ENCODE assay signal across 20 cellular contexts in genomic region chr9:21077842-21078241, GRCh38. TPM values are rescaled to one million over a fixed set of nuclear protein-coding genes. Genes with fewer than 3 reads are reported as not detected.
DNase-seq lines count a peak whose midpoint lies in the region; ATAC-seq, FAIRE-seq and TF ChIP-seq lines count a peak whose summit lies in the region.
"Had no signal": no experiment of that assay in that cellular context is flagged by ENCODE, and none has a peak within 500 bp of the region (broad histone marks: within the 10 kb centered on the region; RNA-seq: fewer than 3 reads in every experiment).

Gene IFNB1, minus strand, starts transcription at chr9:21077942. Its CDS starts 73 bp downstream, at chr9:21077869.

- H3F3A ChIP-seq in OCI-LY1 (ENCODE audit: insufficient read depth, low read length): no peaks in the 10 kb centered on the region

- H3K9me2 ChIP-seq in OCI-LY1 (ENCODE audit: low read depth, low read length): no peaks in the 10 kb centered on the region

- TF ChIP-seq EP300 in GM12878 (IDR thresholded peaks at IDR 0.05; ENCODE audit: borderline replicate concordance in 1 of 2, control insufficient read depth in 1 of 2, low read depth in 2 of 2, low read length in 2 of 2): no peak

- H4K20me1 ChIP-seq in OCI-LY1 (ENCODE audit: insufficient read depth, low read length): no peaks in the 10 kb centered on the region
- no peaks in the 10 kb centered on the region for H4K20me1 ChIP-seq in GM12878 (ENCODE audit: control insufficient read depth, insufficient read depth)

- in situ Hi-C loops in GM12878 (cut with MboI) (no loop called here), GM13977 (cut with MboI; ENCODE audit: low pct_unique_long_range_greater_than_20kb, low sequenced_read_pairs, unreplicated experiment) (no loop called here)

- RAD21 ChIA-PET in GM12878 (lab: Charles Lee; ENCODE audit: unreplicated experiment): interaction anchor here (1.9 to 2.4 kb wide), 2 partner anchors 28 to 33 kb away, joined by 10 to 22 read pairs; no protein-coding TSS in a partner anchor

- H3K27ac ChIP-seq in OCI-LY1 (ENCODE audit: low read depth, low read length, poor library complexity, severe bottlenecking) (no peak within 1 kb of the TSS), GM12878 (ENCODE audit: control insufficient read depth, insufficient read depth) (no peak within 1 kb of the TSS)
- H3K27ac ChIP-seq: C4-2B, SK-N-MC had no signal

- DNase-seq in activated naive CD8-positive, alpha-beta T cell treated with anti-CD3 and anti-CD28 coated beads for 36 hours: no peak
- DNase-seq in activated naive CD8-positive, alpha-beta T cell treated with anti-CD3 and anti-CD28 coated beads, Interleukin-2, amount 50 U/mL, for 24 hours: no peak
- DNase-seq in GM12878 (ENCODE audit: low read depth, low spot score): no peak
- no peak for DNase-seq in GM13977 (ENCODE audit: low spot score)
- DNase-seq in activated CD4-positive, alpha-beta memory T cell treated with anti-CD3 and anti-CD28 coated beads, Interleukin-2, amount 10 ng/mL, durations not matched to agents 7 days and 5 days: no peak
- no peak for DNase-seq in left lobe of liver (ENCODE audit: low spot score)
- DNase-seq: H7, NCI-H1048, NCI-H1436 treated with DMSO at 0.1 percent for 48 hours, NCI-H2029 treated with DMSO at 0.1 percent for 48 hours, NCI-H2171 treated with DMSO at 0.1 percent for 48 hours, NCI-H510A, NCI-H774, Right ventricle myocardium superior had no signal

- H3K4me2 ChIP-seq in OCI-LY1 (ENCODE audit: low read length) (no peak within 1 kb of the TSS), GM12878 (ENCODE audit: control insufficient read depth, insufficient read depth) (no peak within 1 kb of the TSS)

- POLR2A ChIA-PET in GM12878 (lab: Charles Lee): interaction anchor here (0.7 to 1.0 kb wide), 2 partner anchors 11 to 258 kb away, joined by 3 to 4 read pairs; no protein-coding TSS in a partner anchor
- POLR2A ChIA-PET in activated CD4-positive, alpha-beta memory T cell treated with anti-CD3 and anti-CD28 coated beads, Interleukin-2, amount 10 ng/mL, durations not matched to agents 7 days and 5 days (lab: Charles Lee): interaction anchor here (1.5 kb wide), 1 partner anchor 393 kb away, joined by 6 read pairs; the partner anchor contains the start of gene FOCAD

- H3K27ac Mint-ChIP-seq in activated naive CD8-positive, alpha-beta T cell treated with anti-CD3 and anti-CD28 coated beads for 36 hours: peak within 1 kb of the TSS; percentile 35
- no peak within 1 kb of the TSS for H3K27ac Mint-ChIP-seq in activated naive CD8-positive, alpha-beta T cell treated with anti-CD3 and anti-CD28 coated beads, Interleukin-2, amount 50 U/mL, for 24 hours
- no peak within 1 kb of the TSS for H3K27ac Mint-ChIP-seq in activated CD4-positive, alpha-beta memory T cell treated with anti-CD3 and anti-CD28 coated beads, Interleukin-2, amount 10 ng/mL, durations not matched to agents 7 days and 5 days

- SMC1A ChIA-PET in GM12878 (lab: Charles Lee; ENCODE audit: uncharacterized antibody, unreplicated experiment): interaction anchor here (0.7 to 3.7 kb wide), 9 partner anchors 10 to 768 kb away, joined by 3 to 17 read pairs (median 5); partner anchors contain the start of gene HACD4

- no peak for ATAC-seq in activated naive CD8-positive, alpha-beta T cell treated with anti-CD3 and anti-CD28 coated beads, Interleukin-2, amount 50 U/mL, for 24 hours
- ATAC-seq in GM12878 (no peak), left lobe of liver (no peak)

- CTCF ChIA-PET in GM12878 (lab: Yijun Ruan, JAX): interaction anchor here (0.9 to 5.7 kb wide), 8 partner anchors 11 to 37 kb away, joined by 3 to 57 read pairs (median 6); no protein-coding TSS in a partner anchor
- CTCF ChIA-PET in activated CD4-positive, alpha-beta memory T cell treated with anti-CD3 and anti-CD28 coated beads, Interleukin-2, amount 10 ng/mL, durations not matched to agents 7 days and 5 days (lab: Charles Lee): interaction anchor here (1.4 to 2.5 kb wide), 4 partner anchors 18 to 47 kb away, joined by 3 to 23 read pairs (median 7); partner anchors contain the start of gene HACD4

- H3K36me3 ChIP-seq in OCI-LY1 (ENCODE audit: insufficient read depth, low read length) (no peaks in the 10 kb centered on the region), GM12878 (ENCODE audit: control insufficient read depth in 2 of 2, insufficient read depth in 2 of 2, low read length in 1 of 2) (no peaks in the 10 kb centered on the region)

- TF ChIP-seq RAD21 in GM12878 (IDR thresholded peaks at IDR 0.05; ENCODE audit: insufficient read depth, low read depth, low read length): no peak

- H3K4me1 ChIP-seq in OCI-LY1 (ENCODE audit: insufficient read depth, low read length, severe bottlenecking): peaks cover 22% of the 10 kb centered on the region
- H3K4me1 ChIP-seq in GM12878 (ENCODE audit: control insufficient read depth, insufficient read depth, low read length): peaks cover 6% of the 10 kb centered on the region; the same call in 1 of the 2 replicates

- TF ChIP-seq CTCF in OCI-LY1 (IDR thresholded peaks at IDR 0.05; ENCODE audit: low read length): no peak
- TF ChIP-seq CTCF in GM12878 (IDR thresholded peaks at IDR 0.05 in 2 of 3, conservative IDR thresholded peaks at IDR 0.05 in 1 of 3; ENCODE audit: control insufficient read depth in 2 of 3, extremely low read depth in 1 of 3, insufficient read depth in 1 of 3, low read depth in 3 of 3, low read length in 3 of 3): no peak
- no peak for TF ChIP-seq CTCF in GM13977 (IDR thresholded peaks at IDR 0.05; ENCODE audit: extremely low read depth, insufficient read depth, missing control alignments)

- peaks cover 8% of the 10 kb centered on the region for H3K9me3 Mint-ChIP-seq in activated naive CD8-positive, alpha-beta T cell treated with anti-CD3 and anti-CD28 coated beads for 36 hours
- H3K9me3 Mint-ChIP-seq in activated naive CD8-positive, alpha-beta T cell treated with anti-CD3 and anti-CD28 coated beads, Interleukin-2, amount 50 U/mL, for 24 hours: peaks cover 15% of the 10 kb centered on the region
- H3K9me3 Mint-ChIP-seq in activated CD4-positive, alpha-beta memory T cell treated with anti-CD3 and anti-CD28 coated beads, Interleukin-2, amount 10 ng/mL, durations not matched to agents 7 days and 5 days: no peaks in the 10 kb centered on the region

- peak; percentile 18 for FAIRE-seq in GM12878 (lab: Jason Lieb, UNC)
- FAIRE-seq: HTR-8/SVneo, RCC 7860 had no signal

- WGBS in GM12878 (ENCODE audit: insufficient coverage, insufficient replicate concordance, low lambda C conversion rate, missing lambda C conversion rate): 68% methylated on average over 4 of the region's 4 CpGs

- no peak within 1 kb of the TSS for H3K9ac ChIP-seq in OCI-LY1 (ENCODE audit: low read length)
- no peak within 1 kb of the TSS for H3K9ac ChIP-seq in GM12878 (ENCODE audit: control insufficient read depth, insufficient read depth, low read length)

- H3K36me3 Mint-ChIP-seq in activated naive CD8-positive, alpha-beta T cell treated with anti-CD3 and anti-CD28 coated beads for 36 hours: peaks cover 11% of the 10 kb centered on the region
- no peaks in the 10 kb centered on the region for H3K36me3 Mint-ChIP-seq in activated naive CD8-positive, alpha-beta T cell treated with anti-CD3 and anti-CD28 coated beads, Interleukin-2, amount 50 U/mL, for 24 hours (ENCODE audit: low read depth)
- H3K36me3 Mint-ChIP-seq in activated CD4-positive, alpha-beta memory T cell treated with anti-CD3 and anti-CD28 coated beads, Interleukin-2, amount 10 ng/mL, durations not matched to agents 7 days and 5 days (ENCODE audit: low read depth): peaks cover 2% of the 10 kb centered on the region

- H3K27me3 ChIP-seq in OCI-LY1 (ENCODE audit: insufficient read depth, low read length): no peaks in the 10 kb centered on the region
- no peaks in the 10 kb centered on the region for H3K27me3 ChIP-seq in GM12878 (replicated peaks in 1 of 2; ENCODE audit: control insufficient read depth in 2 of 2, insufficient read depth in 2 of 2, low read length in 1 of 2)

- H3K4me1 Mint-ChIP-seq in activated naive CD8-positive, alpha-beta T cell treated with anti-CD3 and anti-CD28 coated beads for 36 hours: peaks cover 28% of the 10 kb centered on the region
- peaks cover 28% of the 10 kb centered on the region for H3K4me1 Mint-ChIP-seq in activated naive CD8-positive, alpha-beta T cell treated with anti-CD3 and anti-CD28 coated beads, Interleukin-2, amount 50 U/mL, for 24 hours
- peaks cover 24% of the 10 kb centered on the region for H3K4me1 Mint-ChIP-seq in activated CD4-positive, alpha-beta memory T cell treated with anti-CD3 and anti-CD28 coated beads, Interleukin-2, amount 10 ng/mL, durations not matched to agents 7 days and 5 days

- H3K4me3 ChIP-seq in OCI-LY1 (ENCODE audit: low read depth, low read length, poor library complexity, severe bottlenecking): no peak within 1 kb of the TSS
- no peak within 1 kb of the TSS for H3K4me3 ChIP-seq in GM12878
- H3K4me3 ChIP-seq: SK-N-MC had no signal

- no peaks in the 10 kb centered on the region for H3K79me2 ChIP-seq in OCI-LY1 (ENCODE audit: insufficient read depth, low read length)
- no peaks in the 10 kb centered on the region for H3K79me2 ChIP-seq in GM12878 (ENCODE audit: control insufficient read depth, insufficient read depth, low read length)

- intact Hi-C loops in GM12878 (cut with micrococcal nuclease; ENCODE audit: unreplicated experiment): no loop called here

- H3K27me3 Mint-ChIP-seq in activated naive CD8-positive, alpha-beta T cell treated with anti-CD3 and anti-CD28 coated beads for 36 hours: no peaks in the 10 kb centered on the region
- H3K27me3 Mint-ChIP-seq in activated naive CD8-positive, alpha-beta T cell treated with anti-CD3 and anti-CD28 coated beads, Interleukin-2, amount 50 U/mL, for 24 hours: no peaks in the 10 kb centered on the region
- H3K27me3 Mint-ChIP-seq in activated CD4-positive, alpha-beta memory T cell treated with anti-CD3 and anti-CD28 coated beads, Interleukin-2, amount 10 ng/mL, durations not matched to agents 7 days and 5 days: peaks cover 5% of the 10 kb centered on the region

- H2AFZ ChIP-seq in OCI-LY1 (ENCODE audit: low read length) (peak within 1 kb of the TSS; percentile 56; the same call in 1 of the 2 replicates), GM12878 (ENCODE audit: control insufficient read depth, low read depth, low read length) (no peak within 1 kb of the TSS)

- no TSS peak for BruUV-seq in GM12878 (replicated peaks; lab: Mats Ljungman, UMichigan)

- no peak for TF ChIP-seq POLR2A in GM12878 (IDR thresholded peaks at IDR 0.05; ENCODE audit: low read depth, low read length)

- no peak within 1 kb of the TSS for H3K4me3 Mint-ChIP-seq in activated naive CD8-positive, alpha-beta T cell treated with anti-CD3 and anti-CD28 coated beads for 36 hours
- no peak within 1 kb of the TSS for H3K4me3 Mint-ChIP-seq in activated naive CD8-positive, alpha-beta T cell treated with anti-CD3 and anti-CD28 coated beads, Interleukin-2, amount 50 U/mL, for 24 hours
- H3K4me3 Mint-ChIP-seq in activated CD4-positive, alpha-beta memory T cell treated with anti-CD3 and anti-CD28 coated beads, Interleukin-2, amount 10 ng/mL, durations not matched to agents 7 days and 5 days: no peak within 1 kb of the TSS

- H3K9me3 ChIP-seq in OCI-LY1 (ENCODE audit: low read length) (no peaks in the 10 kb centered on the region), GM12878 (replicated peaks; ENCODE audit: control insufficient read depth, insufficient read depth, low read length) (no peaks in the 10 kb centered on the region; the same call in 2 of the 3 replicates)

RNA-seq across cellular contexts. Expression of gene IFNB1, which starts in this region (rescaled TPM):
- 1 to 10 TPM in 1 of 2 experiments, under 1 TPM in 1; 0.62 to 1.2 TPM for total RNA-seq in activated naive CD8-positive, alpha-beta T cell treated with anti-CD3 and anti-CD28 coated beads for 36 hours
- total RNA-seq in GM12878 (2013; cell fraction: nucleolus; rRNA removed): 0.69 TPM in 1 of 2 replicates, not detected in the other
- total RNA-seq in GM12878 (2014; rRNA removed) (not detected in 2 replicates), GM12878 (2014; rRNA removed; fragmentation: Illumina TruSeq; extraction: Trizol) (0.18 TPM in 1 of 2 replicates, not detected in the other), GM12878 (2021) (not detected in 2 replicates), left lobe of liver (not detected)
- polyA plus RNA-seq in GM12878 (2011; ENCODE audit: low read depth): not detected
- polyA plus RNA-seq in GM12878 (2011; rRNA removed) (not detected in 2 replicates), GM12878 (2014; fragmentation: Illumina TruSeq; extraction: Trizol) (not detected in 2 replicates), GM12878 (2014; fragmentation: Nextera tagmentation; extraction: Ambion mirVana) (not detected), GM12878 (2014; rRNA removed) (not detected in 2 replicates), GM12878 (2016; fragmentation: Nextera tagmentation; extraction: Ambion mirVana) (not detected)
- polyA plus RNA-seq in GM12878 (2011; cell fraction: cytosol; rRNA removed): 0.15 TPM in 1 of 2 replicates, not detected in the other
- 0.19 TPM in 1 of 2 replicates, not detected in the other for polyA plus RNA-seq in GM12878 (2011; cell fraction: nucleus; rRNA removed)
- polyA plus RNA-seq in GM12878 (2012): not detected in 2 replicates
- polyA minus RNA-seq in GM12878 (2011; rRNA and poly(A)+ RNA removed): not detected in 2 replicates
- polyA minus RNA-seq in GM12878 (2011; cell fraction: cytosol; rRNA and poly(A)+ RNA removed): not detected in 2 replicates
- not detected in 2 replicates for polyA minus RNA-seq in GM12878 (2011; cell fraction: nucleus; rRNA and poly(A)+ RNA removed)
- under 1 TPM; 0.35 to 0.68 TPM for total RNA-seq in activated CD4-positive, alpha-beta memory T cell treated with anti-CD3 and anti-CD28 coated beads, Interleukin-2, amount 10 ng/mL, durations not matched to agents 7 days and 5 days
- total RNA-seq: A673, H7, Right ventricle myocardium superior had no signal
